Comparison of ENCODE assay signal across 1 cellular context in genomic region chr9:137086531-137087408, GRCh38.
TF ChIP-seq lines count a peak whose summit lies in the region.

TSS of gene MAN1B1 (plus strand) at chr9:137086985. CDS start at chr9:137087000, 15 bp downstream.

TF ChIP-seq in K562, 482 proteins besides CTCF, POLR2A, EP300 and RAD21 (continued from another document and continues in another):
- TF ChIP-seq GTF2B (IDR thresholded peaks at IDR 0.05; ENCODE audit: extremely low read depth, insufficient read length), result no peak
- TF ChIP-seq NFE2 (IDR thresholded peaks at IDR 0.05; ENCODE audit: low read depth), result no peak
- no peak for TF ChIP-seq CEBPB (tag; IDR thresholded peaks at IDR 0.05)
- peak; percentile 70 for TF ChIP-seq U2AF1 (optimal IDR thresholded peaks at IDR 0.05; ENCODE audit: low read depth, low read length)
- TF ChIP-seq XRCC5 (IDR thresholded peaks at IDR 0.05; ENCODE audit: low read depth, low read length), result 0 out of 2 replicates have a peak, but pooled peaks have one; percentile 43
- no peak for TF ChIP-seq ZNF445 (CRISPR knock-in tag; IDR thresholded peaks at IDR 0.05; ENCODE audit: low read depth)
- 0 out of 2 replicates have a peak, but pooled peaks have one; percentile 26 for TF ChIP-seq DMBX1 (CRISPR knock-in tag; IDR thresholded peaks at IDR 0.05; ENCODE audit: borderline replicate concordance)
- 0 out of 2 replicates have a peak, but pooled peaks have one; percentile 46 for TF ChIP-seq SIN3B (IDR thresholded peaks at IDR 0.05; ENCODE audit: low read depth)
- peak; percentile 95 for TF ChIP-seq USF1 (CRISPR knock-in tag; IDR thresholded peaks at IDR 0.05)
- peak; percentile 54; the same call in 1 of the 2 replicates for TF ChIP-seq ETV5 (CRISPR knock-in tag; IDR thresholded peaks at IDR 0.05; ENCODE audit: low read depth)
- TF ChIP-seq ZBTB9 (CRISPR knock-in tag; IDR thresholded peaks at IDR 0.05), result 0 out of 2 replicates have a peak, but pooled peaks have one; percentile 19
- TF ChIP-seq GABPA (tag; conservative IDR thresholded peaks at IDR 0.05; ENCODE audit: low read depth), result peak; percentile 33; the same call in 1 of the 2 replicates
- peak; percentile 36 for TF ChIP-seq RBM25 (IDR thresholded peaks at IDR 0.05; ENCODE audit: low read depth, low read length, severe bottlenecking)
- TF ChIP-seq SIX5 (IDR thresholded peaks at IDR 0.05; ENCODE audit: borderline replicate concordance in 1 of 2, insufficient read depth in 1 of 2, low read depth in 1 of 2, low read length in 2 of 2), result no peak
- TF ChIP-seq POLR2B (IDR thresholded peaks at IDR 0.05; ENCODE audit: low read depth, partially characterized antibody), result peak; percentile 94
- TF ChIP-seq POLR2AphosphoS5 (IDR thresholded peaks at IDR 0.05; ENCODE audit: control insufficient read depth, insufficient read depth, low read depth, low read length), result peak; percentile 41; the same call in 1 of the 2 replicates
- TF ChIP-seq SMARCA4 (IDR thresholded peaks at IDR 0.05), result no peak
- no peak for TF ChIP-seq ZNF586 (CRISPR knock-in tag; conservative IDR thresholded peaks at IDR 0.05)
- TF ChIP-seq PHB2 (IDR thresholded peaks at IDR 0.05; ENCODE audit: low read depth), result no peak
- no peak for TF ChIP-seq ZHX1 (conservative IDR thresholded peaks at IDR 0.05; ENCODE audit: low read length)
- TF ChIP-seq ATF1 (CRISPR knock-in tag; IDR thresholded peaks at IDR 0.05), result peak; percentile 57; the same call in 1 of the 2 replicates
- TF ChIP-seq ATF1 (tag; IDR thresholded peaks at IDR 0.05), result peak; percentile 92
- TF ChIP-seq ATF7 (IDR thresholded peaks at IDR 0.05), result peak; percentile 83
- peak; percentile 61; the same call in 1 of the 2 replicates for TF ChIP-seq PHF8 (IDR thresholded peaks at IDR 0.05; ENCODE audit: borderline replicate concordance, low read length)
- no peak for TF ChIP-seq MIER1 (IDR thresholded peaks at IDR 0.05; ENCODE audit: low read depth)
- TF ChIP-seq ASH1L (IDR thresholded peaks at IDR 0.05; ENCODE audit: borderline replicate concordance, low read depth, partially characterized antibody), result no peak
- no peak for TF ChIP-seq DPF2 (IDR thresholded peaks at IDR 0.05)
- TF ChIP-seq GMEB1 (CRISPR knock-in tag; IDR thresholded peaks at IDR 0.05), result peak; percentile 97
- TF ChIP-seq EP400 (IDR thresholded peaks at IDR 0.05), result peak; percentile 95; the same call in 1 of the 2 replicates
- 0 out of 4 replicates have a peak, but pooled peaks of 1 of the 2 experiments have one; percentile 18 for TF ChIP-seq RCOR1 (IDR thresholded peaks at IDR 0.05; ENCODE audit: borderline replicate concordance in 1 of 2, low read depth in 2 of 2, low read length in 2 of 2)
- TF ChIP-seq CCNT2 (IDR thresholded peaks at IDR 0.05; ENCODE audit: borderline replicate concordance, extremely low read depth, insufficient read length, low read depth, low read length), result peak; percentile 71
- TF ChIP-seq NKRF (IDR thresholded peaks at IDR 0.05; ENCODE audit: borderline replicate concordance), result peak; percentile 94; the same call in 1 of the 2 replicates
- peak; percentile 69 for TF ChIP-seq POU5F1 (IDR thresholded peaks at IDR 0.05; ENCODE audit: borderline replicate concordance, low read depth, low read length, partially characterized antibody)
- TF ChIP-seq KLF1 (tag; IDR thresholded peaks at IDR 0.05), result peak; percentile 95
- TF ChIP-seq GTF2E2 (tag; IDR thresholded peaks at IDR 0.05), result peak; percentile 84; the same call in 1 of the 2 replicates
- TF ChIP-seq FOXJ2 (tag; IDR thresholded peaks at IDR 0.05), result no peak; the same call in 1 of the 2 replicates
- TF ChIP-seq TFE3 (CRISPR knock-in tag; IDR thresholded peaks at IDR 0.05), result no peak
- TF ChIP-seq FOSL1 (tag; conservative IDR thresholded peaks at IDR 0.05), result 0 out of 2 replicates have a peak, but pooled peaks have one; percentile 3
- TF ChIP-seq HMGXB4 (CRISPR knock-in tag; IDR thresholded peaks at IDR 0.05), result no peak
- TF ChIP-seq CBX5 (IDR thresholded peaks at IDR 0.05; ENCODE audit: borderline replicate concordance, low read depth), result no peak
- 0 out of 2 replicates have a peak, but pooled peaks have one; percentile 13 for TF ChIP-seq ZNF384 (IDR thresholded peaks at IDR 0.05; ENCODE audit: low read depth, low read length)
- peak; percentile 17 for TF ChIP-seq RBBP5 (IDR thresholded peaks at IDR 0.05; ENCODE audit: borderline replicate concordance, insufficient read depth, low read length, poor library complexity, severe bottlenecking)
- TF ChIP-seq ETV1 (tag; conservative IDR thresholded peaks at IDR 0.05; ENCODE audit: low read depth), result 0 out of 2 replicates have a peak, but pooled peaks have one; percentile 6
- no peak for TF ChIP-seq FOXK1 (CRISPR knock-in tag; IDR thresholded peaks at IDR 0.05; ENCODE audit: borderline replicate concordance)
- no peak for TF ChIP-seq ZNF146 (CRISPR knock-in tag; IDR thresholded peaks at IDR 0.05; ENCODE audit: unreplicated experiment)
- no peak for TF ChIP-seq PCBP2 (IDR thresholded peaks at IDR 0.05; ENCODE audit: low read depth, low read length, poor library complexity, severe bottlenecking)
- no peak for TF ChIP-seq ZNF174 (CRISPR knock-in tag; IDR thresholded peaks at IDR 0.05)
- peak; percentile 100 for TF ChIP-seq ZNF24 (IDR thresholded peaks at IDR 0.05)
- no peak for TF ChIP-seq ZFP30 (CRISPR knock-in tag; IDR thresholded peaks at IDR 0.05; ENCODE audit: borderline replicate concordance)
- peak; percentile 75 for TF ChIP-seq ETS1 (conservative IDR thresholded peaks at IDR 0.05; ENCODE audit: control insufficient read depth, low read depth, low read length)
- TF ChIP-seq ZNF717 (CRISPR knock-in tag; IDR thresholded peaks at IDR 0.05), result no peak
- no peak for TF ChIP-seq NR0B1 (IDR thresholded peaks at IDR 0.05; ENCODE audit: partially characterized antibody)
